ENCODE assay signal across 8 cellular contexts in genomic region chr10:110528998-110529524, GRCh38. TPM values are rescaled to one million over a fixed set of nuclear protein-coding genes. Genes with fewer than 3 reads are reported as not detected.
DNase-seq lines count a peak whose midpoint lies in the region; ATAC-seq and TF ChIP-seq lines count a peak whose summit lies in the region.
"Not testable (repeated sequence)": the region's sequence is repeated elsewhere in the genome, so short reads cannot be mapped to it uniquely, and the experiment has no call there.

No MANE protein-coding gene starts in this region.

- not testable (repeated sequence) for H3K9me3 ChIP-seq in fibroblast of lung (ENCODE audit: control insufficient read depth, insufficient read depth, low read depth, low read length)

- peaks cover 62% of the 10 kb centered on the region for H3K4me1 Mint-ChIP-seq in activated T-helper 2 cell treated with anti-CD3 and anti-CD28 coated beads, Interferon-gamma antibody, Interleukin-2, Interleukin-4, amounts not matched to agents 10 μg/mL and 5 μg/mL and 100 μg/mL, durations not matched to agents 14 hours and 24 hours and 36 hours (ENCODE audit: low read depth)
- H3K4me1 Mint-ChIP-seq in stimulated activated memory B cell treated with anti-CD40 and anti-IgM and Interleukin-4, amounts not matched to agents 10 μg/mL and 1 μg/mL and 100 μg/mL, for 72 hours, result peaks cover 40% of the 10 kb centered on the region

- intact Hi-C loops in activated T-helper 2 cell treated with anti-CD3 and anti-CD28 coated beads, Interferon-gamma antibody, Interleukin-2, Interleukin-4, amounts not matched to agents 10 μg/mL and 5 μg/mL and 100 μg/mL, durations not matched to agents 14 hours and 24 hours and 36 hours (cut with micrococcal nuclease), result loop anchor here (1.0 to 2.0 kb wide), 3 partner anchors 16 to 102 kb away; no protein-coding TSS in a partner anchor

- H3K79me2 ChIP-seq in fibroblast of lung (ENCODE audit: control insufficient read depth, insufficient read depth, low read length), result not testable (repeated sequence)

- H3K36me3 Mint-ChIP-seq in activated T-helper 2 cell treated with anti-CD3 and anti-CD28 coated beads, Interferon-gamma antibody, Interleukin-2, Interleukin-4, amounts not matched to agents 10 μg/mL and 5 μg/mL and 100 μg/mL, durations not matched to agents 14 hours and 24 hours and 36 hours (ENCODE audit: low read depth), result peaks cover 16% of the 10 kb centered on the region
- H3K36me3 Mint-ChIP-seq in stimulated activated memory B cell treated with anti-CD40 and anti-IgM and Interleukin-4, amounts not matched to agents 10 μg/mL and 1 μg/mL and 100 μg/mL, for 72 hours, result not testable (repeated sequence)

- peak; percentile 79 for ATAC-seq in GM19395 (IDR thresholded peaks at IDR 0.05; ENCODE audit: unreplicated experiment)
- peak; percentile 79 for ATAC-seq in HG02588 (IDR thresholded peaks at IDR 0.05; ENCODE audit: unreplicated experiment)
- ATAC-seq in HG03342 (IDR thresholded peaks at IDR 0.05; ENCODE audit: unreplicated experiment), result peak; percentile 64
- peak; percentile 88 for ATAC-seq in stimulated activated memory B cell treated with anti-CD40 and anti-IgM and Interleukin-4, amounts not matched to agents 10 μg/mL and 1 μg/mL and 100 μg/mL, for 72 hours

- peak overlapping the region; percentile 11 for H3K27ac ChIP-seq in fibroblast of lung (ENCODE audit: insufficient read depth, low read length)

- DNase-seq in GM12865 (ENCODE audit: low read depth), result peak; percentile 70
- DNase-seq in RPMI8226, result peak; percentile 44
- DNase-seq in activated T-helper 2 cell treated with anti-CD3 and anti-CD28 coated beads, Interferon-gamma antibody, Interleukin-2, Interleukin-4, amounts not matched to agents 10 μg/mL and 5 μg/mL and 100 μg/mL, durations not matched to agents 14 hours and 24 hours and 36 hours (ENCODE audit: low spot score), result not testable (repeated sequence)
- DNase-seq in fibroblast of lung (ENCODE audit: low read depth in 2 of 2), result peak in 1 of 2 donors; percentile 53

- peak overlapping the region; percentile 26 for H3K4me2 ChIP-seq in fibroblast of lung (ENCODE audit: extremely low read depth, insufficient read depth, low read length)

- H3K9me3 Mint-ChIP-seq in activated T-helper 2 cell treated with anti-CD3 and anti-CD28 coated beads, Interferon-gamma antibody, Interleukin-2, Interleukin-4, amounts not matched to agents 10 μg/mL and 5 μg/mL and 100 μg/mL, durations not matched to agents 14 hours and 24 hours and 36 hours; stimulated activated memory B cell treated with anti-CD40 and anti-IgM and Interleukin-4, amounts not matched to agents 10 μg/mL and 1 μg/mL and 100 μg/mL, for 72 hours: not testable (repeated sequence)

- H3K9ac ChIP-seq in fibroblast of lung (ENCODE audit: insufficient read depth, low read length), result not testable (repeated sequence)

- not testable (repeated sequence) for H3K36me3 ChIP-seq in fibroblast of lung (ENCODE audit: control insufficient read depth, insufficient read depth, low read length)

- not testable (repeated sequence) for H3K4me3 Mint-ChIP-seq in activated T-helper 2 cell treated with anti-CD3 and anti-CD28 coated beads, Interferon-gamma antibody, Interleukin-2, Interleukin-4, amounts not matched to agents 10 μg/mL and 5 μg/mL and 100 μg/mL, durations not matched to agents 14 hours and 24 hours and 36 hours (ENCODE audit: low read depth); stimulated activated memory B cell treated with anti-CD40 and anti-IgM and Interleukin-4, amounts not matched to agents 10 μg/mL and 1 μg/mL and 100 μg/mL, for 72 hours

- peaks cover 33% of the 10 kb centered on the region for H3K4me1 ChIP-seq in fibroblast of lung (ENCODE audit: control insufficient read depth, extremely low read depth, insufficient read depth, low read length)

- H3K27me3 ChIP-seq in fibroblast of lung (ENCODE audit: control insufficient read depth, insufficient read depth, low read length), result not testable (repeated sequence)

- peak overlapping the region; percentile 72 for H3K27ac Mint-ChIP-seq in activated T-helper 2 cell treated with anti-CD3 and anti-CD28 coated beads, Interferon-gamma antibody, Interleukin-2, Interleukin-4, amounts not matched to agents 10 μg/mL and 5 μg/mL and 100 μg/mL, durations not matched to agents 14 hours and 24 hours and 36 hours
- H3K27ac Mint-ChIP-seq in stimulated activated memory B cell treated with anti-CD40 and anti-IgM and Interleukin-4, amounts not matched to agents 10 μg/mL and 1 μg/mL and 100 μg/mL, for 72 hours, result not testable (repeated sequence)

- not testable (repeated sequence) for H3K27me3 Mint-ChIP-seq in activated T-helper 2 cell treated with anti-CD3 and anti-CD28 coated beads, Interferon-gamma antibody, Interleukin-2, Interleukin-4, amounts not matched to agents 10 μg/mL and 5 μg/mL and 100 μg/mL, durations not matched to agents 14 hours and 24 hours and 36 hours (ENCODE audit: low read depth); stimulated activated memory B cell treated with anti-CD40 and anti-IgM and Interleukin-4, amounts not matched to agents 10 μg/mL and 1 μg/mL and 100 μg/mL, for 72 hours

- H3K4me3 ChIP-seq in GM12865 (ENCODE audit: low read depth, low read length); fibroblast of lung (replicated peaks in 1 of 4; ENCODE audit: control extremely low read depth in 1 of 4, insufficient read depth in 1 of 4, low read depth in 3 of 4, low read length in 4 of 4): not testable (repeated sequence)

- H2AFZ ChIP-seq in fibroblast of lung (ENCODE audit: low read length), result not testable (repeated sequence)

- TF ChIP-seq CTCF in GM12865 (IDR thresholded peaks at IDR 0.05; ENCODE audit: insufficient read depth, low read depth, low read length, missing control alignments); fibroblast of lung (conservative IDR thresholded peaks at IDR 0.05 in 1 of 2, IDR thresholded peaks at IDR 0.05 in 1 of 2; ENCODE audit: low read depth in 1 of 2, low read length in 2 of 2): not testable (repeated sequence)

- not testable (repeated sequence) for H4K20me1 ChIP-seq in fibroblast of lung (ENCODE audit: control insufficient read depth, extremely low read depth, insufficient read depth, low read length)

RNA-seq across cellular contexts. Expression of gene DUSP5, which starts 31.4 kb away (rescaled TPM):
- total RNA-seq in activated T-helper 2 cell treated with anti-CD3 and anti-CD28 coated beads, Interferon-gamma antibody, Interleukin-2, Interleukin-4, amounts not matched to agents 10 μg/mL and 5 μg/mL and 100 μg/mL, durations not matched to agents 14 hours and 24 hours and 36 hours, result 84.3 and 86.2 TPM in 2 replicates
- total RNA-seq in fibroblast of lung, result 14.9 and 27.6 TPM in 2 replicates
- polyA plus RNA-seq in fibroblast of lung, result 37.7 and 48.9 TPM in 2 replicates
- 23.5 and 30.7 TPM in 2 replicates for polyA plus RNA-seq in fibroblast of lung (2012)
- 65.8 and 147 TPM in 2 replicates for polyA minus RNA-seq in fibroblast of lung (ENCODE audit: low replicate concordance)

RNA-seq across cellular contexts. Expression of gene SMC3, which starts 38.4 kb away (rescaled TPM):
- total RNA-seq in activated T-helper 2 cell treated with anti-CD3 and anti-CD28 coated beads, Interferon-gamma antibody, Interleukin-2, Interleukin-4, amounts not matched to agents 10 μg/mL and 5 μg/mL and 100 μg/mL, durations not matched to agents 14 hours and 24 hours and 36 hours, result 78.4 and 78.8 TPM in 2 replicates
- 28.8 and 31.9 TPM in 2 replicates for total RNA-seq in fibroblast of lung
- 25.9 and 28.4 TPM in 2 replicates for polyA plus RNA-seq in fibroblast of lung
- 35.6 and 36.9 TPM in 2 replicates for polyA plus RNA-seq in fibroblast of lung (2012)
- 2.3 and 4.4 TPM in 2 replicates for polyA minus RNA-seq in fibroblast of lung (ENCODE audit: low replicate concordance)
